11 cellular contexts compared by ENCODE assay signal in the genomic region with DNA sequence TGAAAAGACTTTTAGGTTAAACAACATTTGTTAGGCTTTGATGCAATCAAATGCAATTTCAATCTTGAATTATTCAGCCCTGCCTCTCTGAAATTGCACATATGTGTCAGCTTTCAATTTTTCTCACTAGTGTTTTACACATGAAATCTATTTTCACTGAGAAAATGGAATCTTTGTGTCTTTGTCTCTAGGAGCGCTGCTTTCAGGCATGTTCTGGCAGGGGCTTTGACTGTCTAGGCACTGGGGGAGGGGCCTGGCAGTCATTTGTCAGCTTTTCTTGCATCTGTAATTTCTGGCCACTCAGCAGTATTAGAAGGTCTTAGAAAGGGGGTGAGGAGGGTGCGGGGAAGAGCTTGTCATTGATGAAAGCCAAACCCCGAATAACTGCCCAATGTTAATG.
A peak's percentile ranks its signal among the peaks of the same experiment; 100 is the strongest.
DNase-seq lines count a peak whose midpoint lies in the region; ATAC-seq, FAIRE-seq and TF ChIP-seq lines count a peak whose summit lies in the region.
"Had no signal": no experiment of that assay in that cellular context is flagged by ENCODE, and none has a peak within 500 bp of the region (broad histone marks: within the 10 kb centered on the region; RNA-seq: fewer than 3 reads in every experiment).

No MANE protein-coding gene starts in this region.

- peaks cover 80% of the 10 kb centered on the region for H4K20me1 ChIP-seq in astrocyte (ENCODE audit: insufficient read depth, low read length)

- ATAC-seq in Right ventricle myocardium inferior (no peak), GM18505 (IDR thresholded peaks at IDR 0.05; ENCODE audit: unreplicated experiment) (no peak)
- ATAC-seq: body of pancreas; stimulated activated naive CD8-positive, alpha-beta T cell treated with anti-CD3 and anti-CD28 coated beads, Interleukin-15, Interleukin-2, amounts not matched to agents 100 U/mL and 50 U/mL, for 24 hours had no signal

- H3K4me1 ChIP-seq in right atrium auricular region (no peaks in the 10 kb centered on the region), astrocyte (ENCODE audit: insufficient read depth, low read length) (peaks cover 11% of the 10 kb centered on the region), testis (peaks cover 9% of the 10 kb centered on the region)
- H3K4me1 ChIP-seq: body of pancreas had no signal

- H3K27ac ChIP-seq in right atrium auricular region: no peak overlapping the region
- H3K27ac ChIP-seq in astrocyte (ENCODE audit: low read depth, low read length): no peak overlapping the region
- H3K27ac ChIP-seq in testis: no peak overlapping the region

- H3K79me2 ChIP-seq in astrocyte (ENCODE audit: insufficient read depth, low read length): peaks cover 100% of the 10 kb centered on the region

- DNase-seq in Right ventricle myocardium inferior (ENCODE audit: missing footprints): peak; percentile 27
- no peak for DNase-seq in right atrium auricular region (ENCODE audit: low spot score)
- DNase-seq in astrocyte (ENCODE audit: low read depth): no peak
- peak; percentile 36 for DNase-seq in iPS-NIHi7 (ENCODE audit: extremely low spot score)
- DNase-seq in testis: peak; percentile 17
- DNase-seq in COR-L47 (lab: John Stamatoyannopoulos, UW): no peak
- DNase-seq in activated CD8-positive, alpha-beta memory T cell treated with anti-CD3 and anti-CD28 coated beads, Interleukin-2, amount 50 U/mL, for 48 hours: no peak
- DNase-seq: activated CD4-positive, alpha-beta T cell treated with anti-CD3 and anti-CD28 coated beads for 4 hours; stimulated activated naive CD8-positive, alpha-beta T cell treated with anti-CD3 and anti-CD28 coated beads, Interleukin-15, Interleukin-2, amounts not matched to agents 100 U/mL and 50 U/mL, for 24 hours had no signal

- no peak for TF ChIP-seq CTCF in right atrium auricular region (IDR thresholded peaks at IDR 0.05)
- TF ChIP-seq CTCF in astrocyte (IDR thresholded peaks at IDR 0.05; ENCODE audit: insufficient read depth, low read depth, low read length): no peak
- no peak for TF ChIP-seq CTCF in testis (IDR thresholded peaks at IDR 0.05)

- H3K9me3 Mint-ChIP-seq in astrocyte (ENCODE audit: unreplicated experiment): no peaks in the 10 kb centered on the region

- H3K4me3 ChIP-seq in right atrium auricular region (no peak overlapping the region), astrocyte (ENCODE audit: insufficient read depth, low read depth, low read length) (no peak overlapping the region), testis (no peak overlapping the region)
- H3K4me3 ChIP-seq: body of pancreas had no signal

- H3K4me1 Mint-ChIP-seq in astrocyte (ENCODE audit: low read depth, unreplicated experiment): peaks cover 40% of the 10 kb centered on the region

- H3K36me3 ChIP-seq in right atrium auricular region: no peaks in the 10 kb centered on the region
- peaks cover 40% of the 10 kb centered on the region for H3K36me3 ChIP-seq in astrocyte (ENCODE audit: insufficient read depth, low read length)
- H3K36me3 ChIP-seq in testis (ENCODE audit: low read depth, missing control alignments): no peaks in the 10 kb centered on the region

- H3K27me3 ChIP-seq in right atrium auricular region: no peaks in the 10 kb centered on the region
- H3K27me3 ChIP-seq in astrocyte (ENCODE audit: insufficient read depth, low read length): no peaks in the 10 kb centered on the region
- no peaks in the 10 kb centered on the region for H3K27me3 ChIP-seq in testis
- H3K27me3 ChIP-seq: body of pancreas had no signal

- H3K27ac Mint-ChIP-seq in astrocyte (ENCODE audit: unreplicated experiment): peak overlapping the region; percentile 82

- 56 to 69% methylated on average over 3 of the region's 3 CpGs for WGBS in testis, 2 donors

- H3K36me3 Mint-ChIP-seq in astrocyte (ENCODE audit: low read depth, unreplicated experiment): peaks cover 11% of the 10 kb centered on the region

- H2AFZ ChIP-seq in astrocyte (ENCODE audit: low read depth, low read length): no peak overlapping the region

- intact Hi-C loops in Right ventricle myocardium inferior (cut with DNase I): no loop called here
- intact Hi-C loops in testis (cut with DNase I; ENCODE audit: low total_unique reads): no loop called here

- H3K4me2 ChIP-seq in astrocyte (ENCODE audit: low read length): peak overlapping the region; percentile 14

- TF ChIP-seq POLR2A in testis (IDR thresholded peaks at IDR 0.05): no peak
- TF ChIP-seq POLR2A in GM18505 (IDR thresholded peaks at IDR 0.05; ENCODE audit: borderline replicate concordance, extremely low read depth, insufficient read depth, insufficient read length): no peak

- no peak for FAIRE-seq in astrocyte (lab: Jason Lieb, UNC)

- no peak overlapping the region for H3K9ac ChIP-seq in astrocyte (ENCODE audit: low read length)

- H3K9me3 ChIP-seq in right atrium auricular region: no peaks in the 10 kb centered on the region
- H3K9me3 ChIP-seq in astrocyte (ENCODE audit: insufficient read depth, low read depth, low read length): no peaks in the 10 kb centered on the region
- no peaks in the 10 kb centered on the region for H3K9me3 ChIP-seq in testis
- H3K9me3 ChIP-seq: body of pancreas had no signal

- no peaks in the 10 kb centered on the region for H3K27me3 Mint-ChIP-seq in astrocyte (ENCODE audit: low read depth, unreplicated experiment)

- peak overlapping the region; percentile 28 for H3K4me3 Mint-ChIP-seq in astrocyte (ENCODE audit: unreplicated experiment)

Comparison
In these comparisons a context has a peak if more than half of its experiments do, and no peak if none do; other contexts are left out.
1. DNase-seq: peak in Right ventricle myocardium inferior (single experiment), iPS-NIHi7 (single experiment) and testis (single experiment); none in right atrium auricular region (single experiment), astrocyte (single experiment), COR-L47 (single experiment) and activated CD8-positive, alpha-beta memory T cell treated with anti-CD3 and anti-CD28 coated beads, Interleukin-2, amount 50 U/mL, for 48 hours (single experiment).